22 cellular contexts compared by ENCODE assay signal in the genomic region with DNA sequence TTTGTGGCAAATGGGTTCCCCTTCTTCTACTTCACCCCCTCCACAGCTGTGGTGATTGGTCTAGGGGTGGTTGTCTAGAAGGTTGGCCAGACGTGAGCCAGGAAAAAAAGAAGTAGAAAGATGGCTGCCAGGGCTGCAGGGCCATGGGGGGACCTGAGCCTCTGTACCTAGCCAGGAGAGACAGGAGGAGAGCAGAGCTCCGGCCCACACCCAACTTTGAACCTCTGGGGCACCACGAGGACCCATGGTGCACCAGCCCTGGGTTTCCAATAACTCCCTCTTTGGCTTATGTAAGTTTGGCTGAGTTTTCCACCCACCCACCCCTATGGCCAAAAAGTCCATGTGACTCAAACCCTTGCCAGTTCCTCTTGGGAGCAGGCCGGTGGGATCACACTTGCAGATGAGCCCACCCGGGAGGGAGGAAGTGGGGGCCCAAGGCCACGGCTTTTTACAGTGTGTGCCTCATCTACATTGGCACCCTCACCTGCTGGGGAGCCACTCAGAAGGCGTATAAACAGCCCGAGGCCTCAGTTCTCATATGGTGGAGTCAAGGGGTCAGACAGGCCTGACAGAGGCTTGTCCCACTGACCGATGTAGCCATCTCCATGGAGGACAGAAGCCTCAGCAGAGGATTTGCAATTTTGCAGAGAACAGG.
A peak's percentile ranks its signal among the peaks of the same experiment; 100 is the strongest.
DNase-seq lines count a peak whose midpoint lies in the region; ATAC-seq and TF ChIP-seq lines count a peak whose summit lies in the region.
"Had no signal": no experiment of that assay in that cellular context is flagged by ENCODE, and none has a peak within 500 bp of the region (broad histone marks: within the 10 kb centered on the region; RNA-seq: fewer than 3 reads in every experiment).

No MANE protein-coding gene starts in this region.

- 0 out of 22 replicates have a peak, but pooled peaks cover 0 to 4% (median 0%) of the 10 kb centered on the region in 11 experiments for H3K9me3 ChIP-seq in BLaER1 treated with 17β-estradiol and CSF1 and Interleukin-3, amounts not matched to agents 10 nM and 100 nM (replicated peaks in 1 of 11)
- H3K9me3 ChIP-seq in testis (no peaks in the 10 kb centered on the region), PC-9 (ENCODE audit: insufficient read depth, low read depth) (no peaks in the 10 kb centered on the region)

- H3K27me3 ChIP-seq in BLaER1 treated with 17β-estradiol and CSF1 and Interleukin-3, amounts not matched to agents 10 nM and 100 nM: no peaks in the 10 kb centered on the region
- H3K27me3 ChIP-seq in testis (no peaks in the 10 kb centered on the region), PC-9 (ENCODE audit: insufficient read depth, low read depth) (peaks cover 95% of the 10 kb centered on the region)

- H3K36me3 ChIP-seq in BLaER1 treated with 17β-estradiol and CSF1 and Interleukin-3, amounts not matched to agents 10 nM and 100 nM: no peaks in the 10 kb centered on the region
- H3K36me3 ChIP-seq in testis (ENCODE audit: low read depth, missing control alignments) (no peaks in the 10 kb centered on the region), PC-9 (ENCODE audit: low read depth) (no peaks in the 10 kb centered on the region)

- TF ChIP-seq POLR2A in testis (IDR thresholded peaks at IDR 0.05): no peak

- no peak for ATAC-seq in GM18907 (IDR thresholded peaks at IDR 0.05; ENCODE audit: unreplicated experiment)
- ATAC-seq: Panc1 had no signal

- no peaks in the 10 kb centered on the region for H3K36me3 Mint-ChIP-seq in chondrocyte (ENCODE audit: low read depth)
- H3K36me3 Mint-ChIP-seq: CD4-positive, alpha-beta memory T cell; IgD-negative memory B cell had no signal

- no peaks in the 10 kb centered on the region for H3K9me3 Mint-ChIP-seq in chondrocyte (ENCODE audit: low read depth)
- H3K9me3 Mint-ChIP-seq: CD4-positive, alpha-beta memory T cell had no signal

- H3K4me2 ChIP-seq in BLaER1 treated with 17β-estradiol and CSF1 and Interleukin-3, amounts not matched to agents 10 nM and 100 nM: peak overlapping the region in 10 of 11 experiments; percentile 9 to 68 (median 38); a peak in 17 of 22 replicates
- H3K4me2 ChIP-seq in PC-9: no peak overlapping the region
- H3K4me2 ChIP-seq: KMS-11 had no signal

- H3K4me3 Mint-ChIP-seq in chondrocyte (ENCODE audit: unreplicated experiment): no peak overlapping the region
- H3K4me3 Mint-ChIP-seq: CD4-positive, alpha-beta memory T cell; IgD-negative memory B cell had no signal

- POLR2A ChIA-PET in PC-9 (lab: Charles Lee; ENCODE audit: unreplicated experiment): no interaction called here

- H3K27me3 Mint-ChIP-seq in chondrocyte (ENCODE audit: low read depth): peaks cover 7% of the 10 kb centered on the region
- H3K27me3 Mint-ChIP-seq: CD4-positive, alpha-beta memory T cell; IgD-negative memory B cell had no signal

- H3F3A ChIP-seq in PC-9 (ENCODE audit: insufficient read depth, low read depth): no peaks in the 10 kb centered on the region

- H2AFZ ChIP-seq in PC-9: no peak overlapping the region

- no peaks in the 10 kb centered on the region for H3K4me1 Mint-ChIP-seq in chondrocyte (ENCODE audit: low read depth)
- H3K4me1 Mint-ChIP-seq: CD4-positive, alpha-beta memory T cell; IgD-negative memory B cell had no signal

- WGBS in testis, 2 donors: 84 to 91% methylated on average over 3 to 9 of the region's 9 CpGs

- H3K27ac Mint-ChIP-seq in chondrocyte (ENCODE audit: unreplicated experiment): no peak overlapping the region
- H3K27ac Mint-ChIP-seq: IgD-negative memory B cell had no signal

- BruUV-seq in PC-9 (replicated peaks; lab: Mats Ljungman, UMichigan): no TSS peak

- H4K20me1 ChIP-seq in BLaER1 treated with 17β-estradiol and CSF1 and Interleukin-3, amounts not matched to agents 10 nM and 100 nM: no peaks in the 10 kb centered on the region
- no peaks in the 10 kb centered on the region for H4K20me1 ChIP-seq in PC-9 (ENCODE audit: insufficient read depth)

- H3K27ac ChIP-seq in BLaER1 treated with 17β-estradiol and CSF1 and Interleukin-3, amounts not matched to agents 10 nM and 100 nM: no peak overlapping the region
- no peak overlapping the region for H3K27ac ChIP-seq in coronary artery
- H3K27ac ChIP-seq in testis: no peak overlapping the region
- H3K27ac ChIP-seq in PC-9: no peak overlapping the region
- H3K27ac ChIP-seq: KMS-11, SK-N-MC had no signal

- H3K9me2 ChIP-seq in PC-9 (ENCODE audit: insufficient read depth): no peaks in the 10 kb centered on the region

- no peaks in the 10 kb centered on the region for H3K79me2 ChIP-seq in PC-9 (ENCODE audit: low read depth)

- intact Hi-C loops in testis (cut with DNase I; ENCODE audit: low total_unique reads): no loop called here
- intact Hi-C loops in PC-9 (cut with micrococcal nuclease; ENCODE audit: unreplicated experiment): no loop called here

- TF ChIP-seq CTCF in coronary artery (IDR thresholded peaks at IDR 0.05): no peak
- TF ChIP-seq CTCF in testis (IDR thresholded peaks at IDR 0.05): no peak
- no peak for TF ChIP-seq CTCF in chondrocyte (IDR thresholded peaks at IDR 0.05)
- TF ChIP-seq CTCF in PC-9 (conservative IDR thresholded peaks at IDR 0.05): no peak

- CTCF ChIA-PET in PC-9 (lab: Charles Lee): no interaction called here

- H3K4me3 ChIP-seq in BLaER1 treated with 17β-estradiol and CSF1 and Interleukin-3, amounts not matched to agents 10 nM and 100 nM: no peak overlapping the region
- no peak overlapping the region for H3K4me3 ChIP-seq in coronary artery
- H3K4me3 ChIP-seq in testis: no peak overlapping the region
- H3K4me3 ChIP-seq in PC-9: no peak overlapping the region
- H3K4me3 ChIP-seq: SK-N-MC had no signal

- peaks cover 6 to 34% (median 20%) of the 10 kb centered on the region in 10 experiments; a peak in 18 of 20 replicates for H3K4me1 ChIP-seq in BLaER1 treated with 17β-estradiol and CSF1 and Interleukin-3, amounts not matched to agents 10 nM and 100 nM
- H3K4me1 ChIP-seq in testis (peaks cover 12% of the 10 kb centered on the region), PC-9 (replicated peaks; ENCODE audit: insufficient read depth) (no peaks in the 10 kb centered on the region)

- DNase-seq in coronary artery (ENCODE audit: low spot score) (peak; percentile 52), mesenteric fat pad (ENCODE audit: low spot score) (peak; percentile 76), testis (peak; percentile 9), chondrocyte (ENCODE audit: low spot score) (no peak), PC-9 (no peak), NCI-H526 (lab: John Stamatoyannopoulos, UW) (no peak)
- DNase-seq: C1 segment of cervical spinal cord; CD4-positive, alpha-beta memory T cell; COR-L47; EL; GDM1; MM.1S; NCI-H2029 treated with DMSO at 0.1 percent for 48 hours; NCI-H446 treated with DMSO at 0.1 percent for 48 hours; NCI-H69; SIG-M5 had no signal

- H3K9ac ChIP-seq in BLaER1 treated with 17β-estradiol and CSF1 and Interleukin-3, amounts not matched to agents 10 nM and 100 nM: no peak overlapping the region; a peak in 1 of 22 replicates
- H3K9ac ChIP-seq: KMS-11 had no signal

Comparison
In these comparisons a context has a peak if more than half of its experiments do, and no peak if none do; other contexts are left out.
1. DNase-seq: peak in coronary artery (single experiment), mesenteric fat pad (single experiment) and testis (single experiment); none in chondrocyte (single experiment), PC-9 (0 of 2) and NCI-H526 (0 of 2).